11 cellular contexts compared by ENCODE assay signal in genomic region chr2:160862226-160862625, GRCh38.
"Had no signal": no experiment of that assay in that cellular context is flagged by ENCODE, and none has a peak within 500 bp of the region (broad histone marks: within the 10 kb centered on the region; RNA-seq: fewer than 3 reads in every experiment).

No MANE protein-coding gene starts in this region.

- H3K4me1 ChIP-seq: HAP-1 had no signal

- H3K4me1 Mint-ChIP-seq: GM23338, H9 had no signal

- H3K4me3 ChIP-seq: GM23248, GM23338, HAP-1 had no signal

- H3K4me2 ChIP-seq: GM23338 had no signal

- H2AFZ ChIP-seq: GM23248, GM23338 had no signal

- H3K27ac Mint-ChIP-seq: GM23338, H9, HFFc6 had no signal

- H3K9me3 ChIP-seq: HAP-1 had no signal

- H3K27ac ChIP-seq: GM23248 had no signal

- H3K36me3 ChIP-seq: HAP-1 had no signal

- H3K4me3 Mint-ChIP-seq: GM23338, H9, HFFc6 had no signal

- DNase-seq: GM23248, GOT3, H7, H9, HCEC 1CT, HFFc6 had no signal

- ATAC-seq: GM23338, HCT116 had no signal

- H3K9me3 Mint-ChIP-seq: GM23338, H9, HFFc6 had no signal

- FAIRE-seq: H1, H54 had no signal

- H3K9ac ChIP-seq: GM23248 had no signal
